Comparison of ENCODE assay signal across 18 cellular contexts in genomic region chr1:9835404-9835757, GRCh38. TPM values are rescaled to one million over a fixed set of nuclear protein-coding genes. Genes with fewer than 3 reads are reported as not detected.
DNase-seq lines count a peak whose midpoint lies in the region; ATAC-seq, FAIRE-seq and TF ChIP-seq lines count a peak whose summit lies in the region.
"Had no signal": no experiment of that assay in that cellular context is flagged by ENCODE, and none has a peak within 500 bp of the region (broad histone marks: within the 10 kb centered on the region; RNA-seq: fewer than 3 reads in every experiment).

No MANE protein-coding gene starts in this region.

- H3K79me2 ChIP-seq in PC-9 (ENCODE audit: low read depth) (no peaks in the 10 kb centered on the region), endothelial cell of umbilical vein (ENCODE audit: control insufficient read depth, insufficient read depth, low read length) (no peaks in the 10 kb centered on the region)

- DNase-seq in PC-9 (no peak), endothelial cell of umbilical vein (ENCODE audit: low read depth, low spot score) (no peak), thoracic aorta (ENCODE audit: low spot score) (no peak), NCI-H510A (lab: John Stamatoyannopoulos, UW) (no peak)
- DNase-seq in stimulated activated CD8-positive, alpha-beta memory T cell treated with anti-CD3 and anti-CD28 coated beads, Interleukin-4, amount 100 ng/mL, for 48 hours, result no peak
- DNase-seq: amniotic stem cell; effector memory CD8-positive, alpha-beta T cell; left lung; NCI-H2029; NCI-H748 treated with DMSO at 0.1 percent for 48 hours; T-helper 9 cell had no signal

- TF ChIP-seq POLR2A in endothelial cell of umbilical vein (IDR thresholded peaks at IDR 0.05; ENCODE audit: low read depth, low read length), result no peak

- H3K9me1 ChIP-seq in endothelial cell of umbilical vein (replicated peaks; ENCODE audit: control insufficient read depth, extremely low read depth, insufficient read depth, low read length), result no peaks in the 10 kb centered on the region

- H3K4me1 ChIP-seq in PC-9 (replicated peaks; ENCODE audit: insufficient read depth) (peaks cover 22% of the 10 kb centered on the region), endothelial cell of umbilical vein (ENCODE audit: control insufficient read depth, extremely low read depth, insufficient read depth, low read length) (peaks cover 7% of the 10 kb centered on the region), mucosa of rectum (ENCODE audit: control insufficient read depth in 2 of 2, insufficient read depth in 2 of 2, low read length in 2 of 2) (peaks cover 24 to 29% of the 10 kb centered on the region in 2 donors), thoracic aorta (ENCODE audit: control insufficient read depth in 1 of 2, low read depth in 2 of 2) (peaks cover 0 to 12% of the 10 kb centered on the region in 2 donors)

- no peak overlapping the region for H3K4me3 ChIP-seq in PC-9
- no peak overlapping the region for H3K4me3 ChIP-seq in endothelial cell of umbilical vein (replicated peaks in 1 of 3; ENCODE audit: insufficient read depth in 1 of 3, low read depth in 1 of 3, low read length in 3 of 3)
- H3K4me3 ChIP-seq in mucosa of rectum (ENCODE audit: low read length in 2 of 2), result no peak overlapping the region
- peak overlapping the region; percentile 20 for H3K4me3 ChIP-seq in thoracic aorta
- H3K4me3 ChIP-seq: left lung, ovary had no signal

- no peak for FAIRE-seq in endothelial cell of umbilical vein (lab: Jason Lieb, UNC)
- FAIRE-seq: urothelium cell line had no signal

- CTCF ChIA-PET in PC-9 (lab: Charles Lee), result no interaction called here
- CTCF ChIA-PET in endothelial cell of umbilical vein (lab: Charles Lee), result interaction anchor here (1.1 to 2.2 kb wide), 3 partner anchors 8 to 31 kb away, joined by 3 to 9 read pairs (median 7); no protein-coding TSS in a partner anchor

- intact Hi-C loops in PC-9 (cut with micrococcal nuclease; ENCODE audit: unreplicated experiment), result no loop called here
- intact Hi-C loops in endothelial cell of umbilical vein (cut with micrococcal nuclease), result no loop called here

- H3K36me3 ChIP-seq in PC-9 (ENCODE audit: low read depth) (no peaks in the 10 kb centered on the region), endothelial cell of umbilical vein (ENCODE audit: control insufficient read depth in 2 of 2, extremely low read depth in 1 of 2, insufficient read depth in 2 of 2, low read length in 2 of 2) (no peaks in the 10 kb centered on the region), mucosa of rectum (ENCODE audit: control insufficient read depth in 2 of 2, insufficient read depth in 2 of 2, low read length in 2 of 2) (no peaks in the 10 kb centered on the region), thoracic aorta (no peaks in the 10 kb centered on the region)
- H3K36me3 ChIP-seq: heart left ventricle, left lung, ovary had no signal

- no TSS peak for BruUV-seq in PC-9 (replicated peaks; lab: Mats Ljungman, UMichigan)
- BruUV-seq in endothelial cell of umbilical vein (replicated peaks; lab: Mats Ljungman, UMichigan), result no TSS peak

- H4K20me1 ChIP-seq in PC-9 (ENCODE audit: insufficient read depth) (no peaks in the 10 kb centered on the region), endothelial cell of umbilical vein (replicated peaks; ENCODE audit: control insufficient read depth, extremely low read depth, insufficient read depth, low read length) (no peaks in the 10 kb centered on the region)

- no peak for ATAC-seq in thoracic aorta (ENCODE audit: insufficient number of reproducible peaks, low FRiP score, low read depth)
- ATAC-seq in HG02870 (IDR thresholded peaks at IDR 0.05; ENCODE audit: unreplicated experiment), result no peak
- ATAC-seq in HG03196 (IDR thresholded peaks at IDR 0.05; ENCODE audit: unreplicated experiment), result no peak
- ATAC-seq: effector memory CD8-positive, alpha-beta T cell had no signal

- TF ChIP-seq CTCF in PC-9 (conservative IDR thresholded peaks at IDR 0.05), result no peak
- TF ChIP-seq CTCF in endothelial cell of umbilical vein (IDR thresholded peaks at IDR 0.05; ENCODE audit: extremely low read depth in 1 of 2, insufficient read depth in 1 of 2, low read depth in 1 of 2, low read length in 2 of 2), result no peak
- TF ChIP-seq CTCF in thoracic aorta (IDR thresholded peaks at IDR 0.05), result no peak

- H3K27me3 ChIP-seq in PC-9 (ENCODE audit: insufficient read depth, low read depth) (no peaks in the 10 kb centered on the region), endothelial cell of umbilical vein (ENCODE audit: control insufficient read depth in 2 of 2, insufficient read depth in 2 of 2, low read length in 2 of 2) (peaks cover 0 to 2% of the 10 kb centered on the region in 2 experiments), mucosa of rectum (ENCODE audit: control insufficient read depth in 2 of 2, insufficient read depth in 2 of 2, low read length in 2 of 2) (no peaks in the 10 kb centered on the region), thoracic aorta (replicated peaks; ENCODE audit: insufficient read depth) (no peaks in the 10 kb centered on the region)
- H3K27me3 ChIP-seq: heart left ventricle, left lung, ovary had no signal

- H2AFZ ChIP-seq in PC-9 (no peak overlapping the region), endothelial cell of umbilical vein (ENCODE audit: low read depth, low read length) (peak overlapping the region; percentile 33)

- dilution Hi-C loops in endothelial cell of umbilical vein (cut with MboI; ENCODE audit: extremely low pct_ligation_motif_present, low sequenced_read_pairs), result no loop called here

- peak overlapping the region; percentile 48; the same call in 1 of the 2 replicates for H3K4me2 ChIP-seq in PC-9
- no peak overlapping the region for H3K4me2 ChIP-seq in endothelial cell of umbilical vein (ENCODE audit: insufficient read depth, low read length)

- H3K9me3 ChIP-seq in PC-9 (ENCODE audit: insufficient read depth, low read depth) (no peaks in the 10 kb centered on the region), endothelial cell of umbilical vein (replicated peaks; ENCODE audit: control insufficient read depth, insufficient read depth, low read length) (no peaks in the 10 kb centered on the region), mucosa of rectum (ENCODE audit: control insufficient read depth in 2 of 2, low read length in 2 of 2) (no peaks in the 10 kb centered on the region), thoracic aorta (no peaks in the 10 kb centered on the region)
- H3K9me3 ChIP-seq: heart left ventricle, left lung, ovary had no signal

- peaks cover 14% of the 10 kb centered on the region; the same call in 1 of the 2 replicates for H3F3A ChIP-seq in PC-9 (ENCODE audit: insufficient read depth, low read depth)

- H3K27ac ChIP-seq in PC-9 (no peak overlapping the region), endothelial cell of umbilical vein (ENCODE audit: insufficient read depth, low read depth, low read length) (no peak overlapping the region), mucosa of rectum (ENCODE audit: low read depth in 2 of 2, low read length in 2 of 2) (peak overlapping the region; percentile 61 to 77), thoracic aorta (no peak overlapping the region)
- H3K27ac ChIP-seq: HL-60, left lung, ovary had no signal

- H3K9me2 ChIP-seq in PC-9 (ENCODE audit: insufficient read depth), result no peaks in the 10 kb centered on the region

- H3K9ac ChIP-seq in endothelial cell of umbilical vein (replicated peaks; ENCODE audit: extremely low read depth, insufficient read depth, low read length) (no peak overlapping the region), mucosa of rectum (ENCODE audit: low read depth in 1 of 2, low read length in 2 of 2) (peak overlapping the region in 1 of 2 donors; percentile 65)

- POLR2A ChIA-PET in PC-9 (lab: Charles Lee; ENCODE audit: unreplicated experiment), result no interaction called here
- POLR2A ChIA-PET in endothelial cell of umbilical vein (lab: Charles Lee), result no interaction called here

TF ChIP-seq in endothelial cell of umbilical vein, 7 proteins besides CTCF, POLR2A, EP300 and RAD21:
- no peak for TF ChIP-seq POLR2AphosphoS5 (IDR thresholded peaks at IDR 0.05; ENCODE audit: insufficient read depth, low read depth, low read length)
- TF ChIP-seq, protein P1, sequence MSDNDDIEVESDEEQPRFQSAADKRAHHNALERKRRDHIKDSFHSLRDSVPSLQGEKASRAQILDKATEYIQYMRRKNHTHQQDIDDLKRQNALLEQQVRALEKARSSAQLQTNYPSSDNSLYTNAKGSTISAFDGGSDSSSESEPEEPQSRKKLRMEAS (IDR thresholded peaks at IDR 0.05; ENCODE audit: insufficient read depth, insufficient read length), result no peak

RNA-seq across cellular contexts. Expression of gene CLSTN1, which starts 11.6 kb away (rescaled TPM):
- total RNA-seq in PC-9 (2021) (138 and 140 TPM in 2 replicates), endothelial cell of umbilical vein (130 and 132 TPM in 2 replicates), thoracic aorta (10 to 100 TPM; 78.6 to 81.9 TPM)
- 44.6 and 49.1 TPM in 2 replicates for polyA plus RNA-seq in endothelial cell of umbilical vein
- 60.9 and 65.0 TPM in 2 replicates for polyA plus RNA-seq in endothelial cell of umbilical vein (2011; cell fraction: cytosol; rRNA removed)
- 60.7 and 62.4 TPM in 2 replicates for polyA plus RNA-seq in endothelial cell of umbilical vein (2011; cell fraction: nucleus; rRNA removed)
- polyA plus RNA-seq in endothelial cell of umbilical vein (2012), result 103 and 122 TPM in 2 replicates
- 75.4 and 82.2 TPM in 2 replicates for polyA minus RNA-seq in endothelial cell of umbilical vein
- 24.7 TPM for polyA minus RNA-seq in endothelial cell of umbilical vein (2011; cell fraction: cytosol; rRNA and poly(A)+ RNA removed)
- 28.7 and 29.7 TPM in 2 replicates for polyA minus RNA-seq in endothelial cell of umbilical vein (2011; cell fraction: nucleus; rRNA and poly(A)+ RNA removed)

Comparison
In these comparisons a context has a peak if more than half of its experiments do, and no peak if none do; other contexts are left out.
1. H3K27ac ChIP-seq: peak in mucosa of rectum (2 of 2); none in PC-9 (single experiment), endothelial cell of umbilical vein (single experiment) and thoracic aorta (0 of 2).